ENCODE assay signal across 8 cellular contexts in the genomic region with DNA sequence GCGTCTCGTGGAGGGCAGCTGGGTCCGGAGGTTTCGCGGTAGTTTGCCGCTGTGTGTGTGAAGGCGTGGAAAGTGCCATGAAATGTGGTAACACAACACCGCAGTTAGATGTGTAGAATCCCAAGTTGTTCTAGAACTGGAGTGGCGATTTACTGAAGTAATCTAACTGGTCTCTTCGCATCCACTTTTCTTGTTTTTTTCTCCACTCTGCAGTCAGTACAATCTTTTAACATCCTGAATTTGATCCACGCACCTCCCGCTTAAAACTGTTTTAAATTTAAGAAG. TPM values are rescaled to one million over a fixed set of nuclear protein-coding genes. Genes with fewer than 3 reads are reported as not detected.
DNase-seq lines count a peak whose midpoint lies in the region; ATAC-seq and TF ChIP-seq lines count a peak whose summit lies in the region.

No MANE protein-coding gene starts in this region.

- H4K20me1 ChIP-seq in SU-DHL-6 (ENCODE audit: low read depth, low read length): no peaks in the 10 kb centered on the region

- H3K36me3 ChIP-seq in SU-DHL-6 (ENCODE audit: low read length) (peaks cover 3% of the 10 kb centered on the region; the same call in 1 of the 2 replicates), skeletal muscle tissue (ENCODE audit: control insufficient read depth in 3 of 3, insufficient read depth in 3 of 3, low read length in 3 of 3) (peaks cover 0 to 3% (median 2%) of the 10 kb centered on the region in 3 donors)

- peak overlapping the region; percentile 45; the same call in 1 of the 2 replicates for H3K27ac ChIP-seq in SU-DHL-6 (ENCODE audit: low read depth, low read length)
- peak overlapping the region; percentile 96 for H3K27ac ChIP-seq in skeletal muscle tissue (ENCODE audit: low read depth, low read length)

- H3K4me3 ChIP-seq in SU-DHL-6 (ENCODE audit: insufficient read depth, low read length, poor library complexity, severe bottlenecking) (peak overlapping the region; percentile 99), fibroblast of pulmonary artery (replicated peaks; ENCODE audit: low read depth, low read length) (peak overlapping the region; percentile 98), skeletal muscle tissue (ENCODE audit: low read length in 3 of 3) (peak overlapping the region; percentile 95 to 100 (median 100))

- DNase-seq in NCI-H1105 treated with DMSO at 0.1 percent for 48 hours (lab: John Stamatoyannopoulos, UW) (peak; percentile 33), NCI-H1105 (lab: John Stamatoyannopoulos, UW) (no peak), fibroblast of pulmonary artery (ENCODE audit: low read depth) (peak; percentile 33)

- no peak for TF ChIP-seq CTCF in SU-DHL-6 (IDR thresholded peaks at IDR 0.05; ENCODE audit: insufficient read depth, low read length, poor library complexity, severe bottlenecking)
- no peak for TF ChIP-seq CTCF in fibroblast of pulmonary artery (IDR thresholded peaks at IDR 0.05; ENCODE audit: low read length, missing control alignments)

- H3K9me3 ChIP-seq in SU-DHL-6 (ENCODE audit: insufficient read depth, low read length) (no peaks in the 10 kb centered on the region), skeletal muscle tissue (ENCODE audit: control insufficient read depth in 3 of 3, low read length in 3 of 3) (no peaks in the 10 kb centered on the region)

- ATAC-seq in GM19035 (IDR thresholded peaks at IDR 0.05; ENCODE audit: unreplicated experiment): no peak
- ATAC-seq in GM18858 (IDR thresholded peaks at IDR 0.05; ENCODE audit: unreplicated experiment): no peak
- no peak for ATAC-seq in HG02870 (IDR thresholded peaks at IDR 0.05; ENCODE audit: unreplicated experiment)

- H3K27me3 ChIP-seq in SU-DHL-6 (ENCODE audit: low read length) (no peaks in the 10 kb centered on the region), skeletal muscle tissue (ENCODE audit: control insufficient read depth in 3 of 3, insufficient read depth in 3 of 3, low read length in 3 of 3) (no peaks in the 10 kb centered on the region)

- H3K4me1 ChIP-seq in skeletal muscle tissue (ENCODE audit: control insufficient read depth in 3 of 3, insufficient read depth in 3 of 3, low read length in 3 of 3): peaks cover 11 to 13% (median 13%) of the 10 kb centered on the region in 3 donors

- H2AFZ ChIP-seq in SU-DHL-6 (ENCODE audit: low read depth, low read length, severe bottlenecking): peak overlapping the region; percentile 79

- H3K4me2 ChIP-seq in SU-DHL-6 (ENCODE audit: low read depth, low read length, poor library complexity, severe bottlenecking): peak overlapping the region; percentile 99

- peak overlapping the region; percentile 94 for H3K9ac ChIP-seq in SU-DHL-6 (ENCODE audit: low read length)
- H3K9ac ChIP-seq in skeletal muscle tissue (ENCODE audit: low read depth in 1 of 3, low read length in 3 of 3): peak overlapping the region; percentile 91 to 96 (median 93)

- H3K79me2 ChIP-seq in SU-DHL-6 (ENCODE audit: insufficient read depth, low read length): peaks cover 61% of the 10 kb centered on the region

- no peaks in the 10 kb centered on the region for H3K9me2 ChIP-seq in SU-DHL-6 (replicated peaks; ENCODE audit: insufficient read depth, low read length)

- H3F3A ChIP-seq in SU-DHL-6 (ENCODE audit: insufficient read depth): no peaks in the 10 kb centered on the region

RNA-seq across cellular contexts. Expression of a gene that starts 0.5 kb away (rescaled TPM):
- total RNA-seq in skeletal muscle tissue: 22.4 TPM

RNA-seq across cellular contexts. Expression of a gene that starts 0.7 kb away (rescaled TPM):
- 5.7 TPM for total RNA-seq in skeletal muscle tissue
